In genomic region chr17:20944014-20944905, GRCh38 we compare ENCODE assay signal across 8 cellular contexts.
DNase-seq lines count a peak whose midpoint lies in the region; ATAC-seq and TF ChIP-seq lines count a peak whose summit lies in the region.

No MANE protein-coding gene starts in this region.

- H3K4me3 ChIP-seq in lower lobe of right lung (no peak overlapping the region), vagina (no peak overlapping the region)

- no peak overlapping the region for H3K27ac ChIP-seq in lower lobe of right lung
- H3K27ac ChIP-seq in vagina = no peak overlapping the region

- no peaks in the 10 kb centered on the region for H3K27me3 ChIP-seq in lower lobe of right lung (ENCODE audit: low read depth)
- H3K27me3 ChIP-seq in vagina = no peaks in the 10 kb centered on the region

- H3K9me3 ChIP-seq in lower lobe of right lung = no peaks in the 10 kb centered on the region
- H3K9me3 ChIP-seq in vagina = no peaks in the 10 kb centered on the region

- TF ChIP-seq CTCF in GM10266 (IDR thresholded peaks at IDR 0.05; ENCODE audit: control insufficient read depth, insufficient read depth, low read depth, missing control alignments) = peak; percentile 54
- TF ChIP-seq CTCF in lower lobe of right lung (IDR thresholded peaks at IDR 0.05) = peak; percentile 37
- TF ChIP-seq CTCF in vagina (IDR thresholded peaks at IDR 0.05) = no peak

- H3K4me1 ChIP-seq in lower lobe of right lung (no peaks in the 10 kb centered on the region), vagina (no peaks in the 10 kb centered on the region)

- intact Hi-C loops in lower lobe of right lung (cut with DNase I) (no loop called here), vagina (cut with DNase I) (no loop called here)

- peak; percentile 83 for ATAC-seq in lower lobe of right lung
- no peak for ATAC-seq in GM19397 (IDR thresholded peaks at IDR 0.05; ENCODE audit: unreplicated experiment)

- peak; percentile 24 for DNase-seq in GM10266 (ENCODE audit: extremely low spot score)
- DNase-seq in NCI-H1092 treated with DMSO at 0.1 percent for 48 hours (lab: John Stamatoyannopoulos, UW) = peak; percentile 14
- peak; percentile 20 for DNase-seq in activated T-cell treated with anti-CD3 and anti-CD28 coated beads, Interleukin-2, amount 50 U/mL, for 1 hour
- DNase-seq in lower lobe of right lung = peak; percentile 62
- no peak for DNase-seq in vagina (ENCODE audit: extremely low spot score in 2 of 2)
- no peak for DNase-seq in SKM-1 treated with dmso at 0.1 percent for 144 hours (lab: John Stamatoyannopoulos, UW; ENCODE audit: unreplicated experiment)
- no peak for DNase-seq in HUDEP-2 (lab: John Stamatoyannopoulos, UW; ENCODE audit: unreplicated experiment in 76 of 76)

- TF ChIP-seq POLR2A in vagina (IDR thresholded peaks at IDR 0.05) = no peak

- H3K36me3 ChIP-seq in lower lobe of right lung (no peaks in the 10 kb centered on the region), vagina (no peaks in the 10 kb centered on the region)

Comparison
In these comparisons a context has a peak if more than half of its experiments do, and no peak if none do; other contexts are left out.
1. DNase-seq: peak in GM10266 (single experiment), NCI-H1092 treated with DMSO at 0.1 percent for 48 hours (single experiment), activated T-cell treated with anti-CD3 and anti-CD28 coated beads, Interleukin-2, amount 50 U/mL, for 1 hour (single experiment) and lower lobe of right lung (single experiment); none in vagina (0 of 2), SKM-1 treated with dmso at 0.1 percent for 144 hours (single experiment) and HUDEP-2 (0 of 76).
2. CTCF ChIP-seq: peak in GM10266 (single experiment) and lower lobe of right lung (single experiment); none in vagina (0 of 3).